Comparison of ENCODE assay signal across 1 cellular context in the genomic region with DNA sequence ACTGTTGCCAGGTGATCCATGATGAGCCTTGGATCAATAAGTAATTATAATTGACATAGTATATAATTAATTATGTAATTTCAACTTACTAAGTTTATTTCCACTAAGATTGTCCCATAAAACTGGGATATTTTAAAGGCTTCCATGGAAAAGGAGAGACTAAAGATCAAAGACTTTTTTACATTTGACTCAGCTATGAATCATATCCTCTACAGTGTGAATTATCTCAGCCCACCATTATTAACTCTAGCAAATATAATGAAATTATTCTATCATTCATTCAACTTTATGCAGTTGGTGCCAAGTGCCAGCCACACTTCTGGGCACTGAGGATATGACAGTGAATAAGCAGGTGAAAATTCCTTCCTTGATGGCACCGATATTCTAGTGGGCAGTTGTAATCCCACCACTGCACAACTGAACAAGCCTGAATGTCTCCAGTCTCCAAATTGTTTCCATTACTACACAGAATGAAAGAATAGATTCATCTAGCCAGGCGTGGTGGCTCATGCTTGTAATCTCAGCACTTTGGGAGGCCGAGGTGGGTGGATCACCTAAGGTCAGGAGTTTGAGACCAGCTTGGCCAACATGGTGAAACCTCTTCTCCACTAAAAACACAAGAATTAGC.
TF ChIP-seq lines count a peak whose summit lies in the region.

No MANE protein-coding gene starts in this region.

TF ChIP-seq in IMR-90, 13 proteins besides CTCF, POLR2A, EP300 and RAD21 (continued from another document):
- TF ChIP-seq ELK1 (IDR thresholded peaks at IDR 0.05; ENCODE audit: borderline replicate concordance, low read depth, low read length) (no peak), MAFK (IDR thresholded peaks at IDR 0.05; ENCODE audit: low read depth, low read length) (no peak), RFX5 (IDR thresholded peaks at IDR 0.05; ENCODE audit: low read depth, low read length) (no peak), CHD1 (IDR thresholded peaks at IDR 0.05; ENCODE audit: low read depth, low read length) (no peak), FOS (IDR thresholded peaks at IDR 0.05; ENCODE audit: low read depth, low read length) (no peak), CEBPB (IDR thresholded peaks at IDR 0.05; ENCODE audit: low read depth, low read length) (no peak), BHLHE40 (IDR thresholded peaks at IDR 0.05; ENCODE audit: low read depth, low read length) (no peak), MXI1 (IDR thresholded peaks at IDR 0.05; ENCODE audit: borderline replicate concordance, low read depth, low read length) (no peak), MAZ (IDR thresholded peaks at IDR 0.05; ENCODE audit: borderline replicate concordance, low read depth, low read length) (no peak), USF2 (IDR thresholded peaks at IDR 0.05; ENCODE audit: low read depth, low read length) (no peak), RCOR1 (IDR thresholded peaks at IDR 0.05; ENCODE audit: insufficient replicate concordance, low read length) (no peak), NFE2L2 (IDR thresholded peaks at IDR 0.05; ENCODE audit: low read depth, low read length) (no peak)
